8 cellular contexts compared by ENCODE assay signal in genomic region chr19:29212614-29213573, GRCh38. TPM values are rescaled to one million over a fixed set of nuclear protein-coding genes. Genes with fewer than 3 reads are reported as not detected.
DNase-seq lines count a peak whose midpoint lies in the region; ATAC-seq and TF ChIP-seq lines count a peak whose summit lies in the region.

TSS of gene UQCRFS1 (minus strand) at chr19:29213151. CDS start at chr19:29213118, 33 bp downstream.

- peaks cover 4% of the 10 kb centered on the region for H3K27me3 Mint-ChIP-seq in neural progenitor cell (ENCODE audit: insufficient read depth, low read depth)

- no peaks in the 10 kb centered on the region for H3F3A ChIP-seq in neural progenitor cell (ENCODE audit: low read depth)

- ATAC-seq in foreskin keratinocyte: peak; percentile 97

- H3K27me3 ChIP-seq in SJSA1 (replicated peaks) (0 out of 2 replicates have a peak, but pooled peaks cover 5% of the 10 kb centered on the region), foreskin keratinocyte (no peaks in the 10 kb centered on the region), neural progenitor cell (no peaks in the 10 kb centered on the region), stomach smooth muscle (ENCODE audit: control insufficient read depth in 1 of 2, insufficient read depth in 2 of 2, low read length in 2 of 2) (no peaks in the 10 kb centered on the region)

- H3K27ac ChIP-seq in SJSA1: peak within 1 kb of the TSS; percentile 98
- H3K27ac ChIP-seq in foreskin keratinocyte: peak within 1 kb of the TSS; percentile 76
- H3K27ac ChIP-seq in neural progenitor cell: peak within 1 kb of the TSS; percentile 71
- H3K27ac ChIP-seq in stomach smooth muscle (ENCODE audit: low read length): peak within 1 kb of the TSS; percentile 89

- peaks cover 26% of the 10 kb centered on the region for H3K36me3 Mint-ChIP-seq in neural progenitor cell

- H3K4me1 Mint-ChIP-seq in neural progenitor cell: peaks cover 13% of the 10 kb centered on the region

- peak within 1 kb of the TSS; percentile 83 for H3K4me2 ChIP-seq in neural progenitor cell

- H3K4me3 ChIP-seq in HFF-Myc (replicated peaks; ENCODE audit: low read depth, low read length): peak within 1 kb of the TSS; percentile 87
- peak within 1 kb of the TSS; percentile 97 for H3K4me3 ChIP-seq in SJSA1
- peak within 1 kb of the TSS; percentile 96 for H3K4me3 ChIP-seq in neural progenitor cell
- H3K4me3 ChIP-seq in stomach smooth muscle (ENCODE audit: low read length in 2 of 2): peak within 1 kb of the TSS; percentile 71 to 91

- peak within 1 kb of the TSS; percentile 97 for H3K27ac Mint-ChIP-seq in neural progenitor cell

- peaks cover 53% of the 10 kb centered on the region for H3K79me2 ChIP-seq in neural progenitor cell (ENCODE audit: low read depth)

- peak within 1 kb of the TSS; percentile 92 for H3K4me3 Mint-ChIP-seq in neural progenitor cell

- peak within 1 kb of the TSS; percentile 80 for H2AFZ ChIP-seq in neural progenitor cell (replicated peaks)

- H3K9me3 Mint-ChIP-seq in neural progenitor cell: peaks cover 13% of the 10 kb centered on the region

- H3K36me3 ChIP-seq in SJSA1 (peaks cover 26% of the 10 kb centered on the region), neural progenitor cell (peaks cover 5% of the 10 kb centered on the region), stomach smooth muscle (ENCODE audit: control insufficient read depth in 2 of 2, insufficient read depth in 2 of 2, low read length in 2 of 2) (no peaks in the 10 kb centered on the region)

- H3K9me3 ChIP-seq in SJSA1 (replicated peaks): 0 out of 2 replicates have a peak, but pooled peaks cover 3% of the 10 kb centered on the region
- peaks cover 3% of the 10 kb centered on the region for H3K9me3 ChIP-seq in neural progenitor cell (ENCODE audit: low read depth)
- H3K9me3 ChIP-seq in stomach smooth muscle (ENCODE audit: control insufficient read depth in 2 of 2, low read length in 2 of 2): no peaks in the 10 kb centered on the region

- peak; percentile 42 for DNase-seq in GM04503 (ENCODE audit: low read depth)
- DNase-seq in HFF-Myc (ENCODE audit: extremely low read depth, low read depth): peak; percentile 62
- peak; percentile 92 for DNase-seq in MV-4-11 (lab: John Stamatoyannopoulos, UW)
- DNase-seq in SJSA1 (ENCODE audit: low read depth in 1 of 2, low spot score in 2 of 2): peak; percentile 84 to 92
- DNase-seq in activated naive CD4-positive, alpha-beta T cell (lab: John Stamatoyannopoulos, UW): peak; percentile 87 to 92 (median 92)
- peak; percentile 56 to 76 for DNase-seq in foreskin keratinocyte
- DNase-seq in neural progenitor cell (ENCODE audit: low spot score): peak; percentile 98

- H3K4me1 ChIP-seq in SJSA1 (replicated peaks) (peaks cover 10% of the 10 kb centered on the region), foreskin keratinocyte (no peaks in the 10 kb centered on the region), neural progenitor cell (peaks cover 12% of the 10 kb centered on the region), stomach smooth muscle (ENCODE audit: control insufficient read depth, insufficient read depth, low read length) (peaks cover 4% of the 10 kb centered on the region)

- H4K20me1 ChIP-seq in neural progenitor cell (ENCODE audit: low read depth): peaks cover 33% of the 10 kb centered on the region

- TF ChIP-seq CTCF in HFF-Myc (IDR thresholded peaks at IDR 0.05; ENCODE audit: low read depth, low read length, missing control alignments): no peak
- peak; percentile 20 for TF ChIP-seq CTCF in foreskin keratinocyte (conservative IDR thresholded peaks at IDR 0.05)
- TF ChIP-seq CTCF in neural progenitor cell (IDR thresholded peaks at IDR 0.05): peak; percentile 4

- H3K9ac ChIP-seq in neural progenitor cell: peak within 1 kb of the TSS; percentile 99
- H3K9ac ChIP-seq in stomach smooth muscle (ENCODE audit: low read length in 2 of 2): peak within 1 kb of the TSS; percentile 80 to 98

RNA-seq across cellular contexts. Expression of gene UQCRFS1, which starts in this region (rescaled TPM):
- total RNA-seq in SJSA1 (2014; rRNA removed; shearing (Covaris generic)): 41.5 and 50.4 TPM in 2 replicates
- 42.2 and 43.4 TPM in 2 replicates for total RNA-seq in foreskin keratinocyte
- 48.4 and 52.8 TPM in 2 replicates for polyA plus RNA-seq in foreskin keratinocyte
- total RNA-seq in neural progenitor cell (ENCODE audit: low replicate concordance): 36.5 and 39.2 TPM in 2 replicates

Comparison
In these comparisons a context has a peak if more than half of its experiments do, and no peak if none do; other contexts are left out.
1. Peak in every context shown above with its lines: DNase-seq, ATAC-seq, H3K4me3 ChIP-seq and H3K27ac ChIP-seq.
2. DNase-seq: peak in every context shown above with its lines; median percentile 98 in neural progenitor cell; 92 in MV-4-11; 92 in activated naive CD4-positive, alpha-beta T cell; 88 in SJSA1; 66 in foreskin keratinocyte; 62 in HFF-Myc; 42 in GM04503.